36 cellular contexts compared by ENCODE assay signal in the genomic region with DNA sequence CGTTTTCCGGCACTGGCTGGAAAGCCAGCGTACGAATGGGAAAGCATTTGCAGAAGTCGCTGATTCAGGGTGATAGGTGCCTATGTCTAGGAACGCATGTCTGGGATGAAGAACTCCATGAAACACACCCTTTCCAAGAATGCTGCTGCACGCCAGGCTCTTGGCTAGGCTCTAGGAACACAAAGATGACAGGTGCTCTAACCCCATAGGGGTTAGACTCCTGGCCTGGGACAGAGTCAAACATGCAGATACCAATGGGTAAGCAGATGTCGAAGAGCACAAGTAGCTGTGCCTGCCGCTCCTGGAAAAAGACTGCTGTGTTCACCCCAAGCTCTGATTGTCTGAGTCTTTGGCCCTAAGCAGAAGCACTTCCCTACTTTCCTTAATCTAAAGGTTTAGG.
"Had no signal": no experiment of that assay in that cellular context is flagged by ENCODE, and none has a peak within 500 bp of the region (broad histone marks: within the 10 kb centered on the region; RNA-seq: fewer than 3 reads in every experiment).

No MANE protein-coding gene starts in this region.

- H3K27ac ChIP-seq: KMS-11 had no signal

- H3K4me2 ChIP-seq: KMS-11 had no signal

- H3K27me3 ChIP-seq: MG63 had no signal

- H3K9me3 ChIP-seq: MG63 had no signal

- H3K9ac ChIP-seq: KMS-11 had no signal

- H3K36me3 ChIP-seq: MG63 had no signal

- H3K4me3 ChIP-seq: MG63 had no signal

- DNase-seq: Karpas-422, Kasumi-1, KBM-7, KG1, MG63, MM.1S, MV-4-11, NCI-H1048, NCI-H1092, NCI-H1092 treated with DMSO at 0.1 percent for 48 hours, NCI-H1105, NCI-H1105 treated with DMSO at 0.1 percent for 48 hours, NCI-H1417, NCI-H1417 treated with DMSO at 0.1 percent for 48 hours, NCI-H1436, NCI-H1436 treated with DMSO at 0.1 percent for 48 hours, NCI-H146, NCI-H1694, NCI-H1694 treated with DMSO at 0.1 percent for 48 hours, NCI-H187, NCI-H187 treated with DMSO at 0.1 percent for 48 hours, NCI-H1930, NCI-H2029, NCI-H2029 treated with DMSO at 0.1 percent for 48 hours, NCI-H2081, NCI-H2081 treated with DMSO at 0.1 percent for 48 hours, NCI-H2107, NCI-H2171, NCI-H2171 treated with DMSO at 0.1 percent for 48 hours, NCI-H2227 treated with DMSO at 0.1 percent for 48 hours, NCI-H226, NCI-H345, NCI-H446, NCI-H446 treated with DMSO at 0.1 percent for 48 hours, NCI-H510A had no signal
